ENCODE assay signal across 1 cellular context in genomic region chr9:123099548-123099947, GRCh38.
TF ChIP-seq lines count a peak whose summit lies in the region.

No MANE protein-coding gene starts in this region.

TF ChIP-seq in HepG2, 621 proteins besides CTCF, POLR2A, EP300 and RAD21 (continued from another document):
- TF ChIP-seq PRDM10 (CRISPR knock-in tag; IDR thresholded peaks at IDR 0.05; ENCODE audit: low read depth) (no peak), DNMT3B (CRISPR knock-in tag; conservative IDR thresholded peaks at IDR 0.05) (no peak), ZNF552 (CRISPR knock-in tag; IDR thresholded peaks at IDR 0.05; ENCODE audit: borderline replicate concordance) (no peak), PHF5A (CRISPR knock-in tag; IDR thresholded peaks at IDR 0.05; ENCODE audit: low read depth, unreplicated experiment) (no peak)
